1 cellular context compared by ENCODE assay signal in genomic region chr1:167221804-167222610, GRCh38.
TF ChIP-seq lines count a peak whose summit lies in the region.

No MANE protein-coding gene starts in this region.

TF ChIP-seq in HepG2, 621 proteins besides CTCF, POLR2A, EP300 and RAD21 (continued from another document and continues in another):
- TF ChIP-seq MAFK (conservative IDR thresholded peaks at IDR 0.05 in 1 of 2, IDR thresholded peaks at IDR 0.05 in 1 of 2; ENCODE audit: low read length in 2 of 2), result no peak
- TF ChIP-seq ZFX (CRISPR knock-in tag; IDR thresholded peaks at IDR 0.05; ENCODE audit: low read depth), result peak; percentile 87
- TF ChIP-seq ZBTB8A (CRISPR knock-in tag; IDR thresholded peaks at IDR 0.05; ENCODE audit: borderline replicate concordance, low read depth), result peak; percentile 57; the same call in 1 of the 2 replicates
- 0 out of 2 replicates have a peak, but pooled peaks have one; percentile 44 for TF ChIP-seq ZNF235 (CRISPR knock-in tag; IDR thresholded peaks at IDR 0.05; ENCODE audit: borderline replicate concordance)
- TF ChIP-seq EHMT2 (IDR thresholded peaks at IDR 0.05; ENCODE audit: borderline replicate concordance, low read depth, low read length), result no peak
- TF ChIP-seq NR3C1 (CRISPR knock-in tag; IDR thresholded peaks at IDR 0.05), result no peak
- TF ChIP-seq ZNF564 (CRISPR knock-in tag; IDR thresholded peaks at IDR 0.05), result no peak
- TF ChIP-seq ZNF12 (CRISPR knock-in tag; IDR thresholded peaks at IDR 0.05), result no peak
- TF ChIP-seq SP4 (CRISPR knock-in tag; IDR thresholded peaks at IDR 0.05), result peak; percentile 57; the same call in 1 of the 2 replicates
- TF ChIP-seq DRAP1 (CRISPR knock-in tag; IDR thresholded peaks at IDR 0.05), result 0 out of 2 replicates have a peak, but pooled peaks have one; percentile 41
- TF ChIP-seq NPAS2 (CRISPR knock-in tag; IDR thresholded peaks at IDR 0.05; ENCODE audit: borderline replicate concordance), result no peak
- TF ChIP-seq CREB1 (IDR thresholded peaks at IDR 0.05), result no peak
- peak; percentile 33; the same call in 1 of the 2 replicates for TF ChIP-seq CREB1 (CRISPR knock-in tag; IDR thresholded peaks at IDR 0.05)
- peak; percentile 81 for TF ChIP-seq ZFY (CRISPR knock-in tag; IDR thresholded peaks at IDR 0.05)
- no peak for TF ChIP-seq ZNF572 (CRISPR knock-in tag; IDR thresholded peaks at IDR 0.05)
- TF ChIP-seq RARA (CRISPR knock-in tag; IDR thresholded peaks at IDR 0.05), result no peak; the same call in 1 of the 2 replicates
- no peak for TF ChIP-seq ZNF749 (CRISPR knock-in tag; IDR thresholded peaks at IDR 0.05; ENCODE audit: borderline replicate concordance)
- no peak for TF ChIP-seq GMEB2 (CRISPR knock-in tag; IDR thresholded peaks at IDR 0.05; ENCODE audit: low read depth)
- peak; percentile 82 for TF ChIP-seq ZNF362 (CRISPR knock-in tag; IDR thresholded peaks at IDR 0.05; ENCODE audit: borderline replicate concordance)
- TF ChIP-seq ZSCAN25 (CRISPR knock-in tag; IDR thresholded peaks at IDR 0.05), result no peak
- no peak for TF ChIP-seq REL (CRISPR knock-in tag; conservative IDR thresholded peaks at IDR 0.05)
- no peak for TF ChIP-seq MLXIP (CRISPR knock-in tag; IDR thresholded peaks at IDR 0.05; ENCODE audit: borderline replicate concordance)
- TF ChIP-seq TAF1 (CRISPR knock-in tag; IDR thresholded peaks at IDR 0.05), result peak; percentile 64; the same call in 1 of the 2 replicates
- no peak for TF ChIP-seq ELK4 (CRISPR knock-in tag; IDR thresholded peaks at IDR 0.05; ENCODE audit: borderline replicate concordance)
- no peak for TF ChIP-seq TERF1 (CRISPR knock-in tag; IDR thresholded peaks at IDR 0.05)
- no peak for TF ChIP-seq SIN3B (IDR thresholded peaks at IDR 0.05; ENCODE audit: low read length)
- no peak for TF ChIP-seq ZNF766 (CRISPR knock-in tag; IDR thresholded peaks at IDR 0.05; ENCODE audit: borderline replicate concordance)
- no peak for TF ChIP-seq ZBTB33 (CRISPR knock-in tag; IDR thresholded peaks at IDR 0.05)
- TF ChIP-seq ZNF547 (CRISPR knock-in tag; IDR thresholded peaks at IDR 0.05), result 0 out of 2 replicates have a peak, but pooled peaks have one; percentile 7
- TF ChIP-seq ZNF318 (CRISPR knock-in tag; IDR thresholded peaks at IDR 0.05), result no peak
- 0 out of 2 replicates have a peak, but pooled peaks have one; percentile 46 for TF ChIP-seq GTF3A (CRISPR knock-in tag; conservative IDR thresholded peaks at IDR 0.05)
- TF ChIP-seq ZNF333 (CRISPR knock-in tag; IDR thresholded peaks at IDR 0.05; ENCODE audit: borderline replicate concordance), result no peak
- TF ChIP-seq ZNF513 (CRISPR knock-in tag; conservative IDR thresholded peaks at IDR 0.05), result no peak
